15 cellular contexts compared by ENCODE assay signal in genomic region chr18:64202229-64202835, GRCh38. TPM values are rescaled to one million over a fixed set of nuclear protein-coding genes. Genes with fewer than 3 reads are reported as not detected.
DNase-seq lines count a peak whose midpoint lies in the region; ATAC-seq and TF ChIP-seq lines count a peak whose summit lies in the region.
"Had no signal": no experiment of that assay in that cellular context is flagged by ENCODE, and none has a peak within 500 bp of the region (broad histone marks: within the 10 kb centered on the region; RNA-seq: fewer than 3 reads in every experiment).

No MANE protein-coding gene starts in this region.

- no peak overlapping the region for H3K27ac ChIP-seq in GM23338 (ENCODE audit: low read depth)
- peak overlapping the region; percentile 38; the same call in 1 of the 2 replicates for H3K27ac ChIP-seq in OCI-LY3 (ENCODE audit: low read length)
- no peak overlapping the region for H3K27ac ChIP-seq in colonic mucosa
- H3K27ac ChIP-seq: uterus had no signal

- H2AFZ ChIP-seq in GM23338 (peak overlapping the region; percentile 83), OCI-LY3 (ENCODE audit: low read depth, low read length) (peak overlapping the region; percentile 49)

- H3K27ac Mint-ChIP-seq in GM23338 = peak overlapping the region; percentile 70

- H3K4me3 ChIP-seq in GM23338 = no peak overlapping the region
- peak overlapping the region; percentile 47 for H3K4me3 ChIP-seq in OCI-LY3 (ENCODE audit: low read length)
- no peak overlapping the region for H3K4me3 ChIP-seq in colonic mucosa
- H3K4me3 ChIP-seq: uterus had no signal

- TF ChIP-seq CTCF in GM23338 (conservative IDR thresholded peaks at IDR 0.05; ENCODE audit: low read depth in 2 of 2) = no peak
- TF ChIP-seq CTCF in OCI-LY3 (IDR thresholded peaks at IDR 0.05; ENCODE audit: low read depth, low read length) = no peak
- no peak for TF ChIP-seq CTCF in colonic mucosa (IDR thresholded peaks at IDR 0.05)

- H3K9me3 ChIP-seq in OCI-LY3 (ENCODE audit: insufficient read depth, low read length) (no peaks in the 10 kb centered on the region), colonic mucosa (no peaks in the 10 kb centered on the region)
- H3K9me3 ChIP-seq: Caco-2, uterus had no signal

- H3K4me1 ChIP-seq in GM23338 (ENCODE audit: insufficient read depth) (peaks cover 38% of the 10 kb centered on the region), OCI-LY3 (ENCODE audit: low read length) (peaks cover 31% of the 10 kb centered on the region), colonic mucosa (no peaks in the 10 kb centered on the region)
- H3K4me1 ChIP-seq: Caco-2, uterus had no signal

- ATAC-seq in GM23338 = peak; percentile 63
- ATAC-seq: activated CD4-positive, CD25-positive, alpha-beta regulatory T cell treated with anti-CD3 and anti-CD28 coated beads, Interleukin-2, amount 50 U/mL, for 24 hours; activated T-cell treated with anti-CD3 and anti-CD28 coated beads, Interleukin-2, amount 50 U/mL, for 4 hours had no signal

- H3F3A ChIP-seq in GM23338 (replicated peaks; ENCODE audit: low read depth) = no peaks in the 10 kb centered on the region

- H3K36me3 ChIP-seq in GM23338 (ENCODE audit: insufficient read depth) (no peaks in the 10 kb centered on the region), OCI-LY3 (replicated peaks; ENCODE audit: low read depth, low read length) (no peaks in the 10 kb centered on the region), colonic mucosa (no peaks in the 10 kb centered on the region)
- H3K36me3 ChIP-seq: uterus had no signal

- H3K36me3 Mint-ChIP-seq in GM23338 (ENCODE audit: low read depth) = no peaks in the 10 kb centered on the region

- H3K4me1 Mint-ChIP-seq in GM23338 = peaks cover 39% of the 10 kb centered on the region

- H3K4me3 Mint-ChIP-seq in GM23338 = no peak overlapping the region
- H3K4me3 Mint-ChIP-seq: activated T-cell treated with anti-CD3 and anti-CD28 coated beads, Interleukin-2, amount 50 U/mL, for 4 hours had no signal

- H3K9me3 Mint-ChIP-seq in GM23338 = no peaks in the 10 kb centered on the region
- H3K9me3 Mint-ChIP-seq: activated T-cell treated with anti-CD3 and anti-CD28 coated beads, Interleukin-2, amount 50 U/mL, for 4 hours had no signal

- peaks cover 8% of the 10 kb centered on the region; the same call in 1 of the 2 replicates for H3K9me2 ChIP-seq in GM23338 (ENCODE audit: insufficient read depth)

- H3K27me3 Mint-ChIP-seq in GM23338 (ENCODE audit: insufficient read depth, low read depth, poor library complexity) = no peaks in the 10 kb centered on the region

- H3K27me3 ChIP-seq in GM23338 (ENCODE audit: insufficient read depth) (no peaks in the 10 kb centered on the region), OCI-LY3 (ENCODE audit: low read depth, low read length) (no peaks in the 10 kb centered on the region), colonic mucosa (no peaks in the 10 kb centered on the region)
- H3K27me3 ChIP-seq: uterus had no signal

- H3K4me2 ChIP-seq in GM23338 (0 out of 2 replicates have a peak overlapping the region, but pooled peaks have one; percentile 41), OCI-LY3 (ENCODE audit: low read length) (peak overlapping the region; percentile 76)

- H3K79me2 ChIP-seq in GM23338 (replicated peaks; ENCODE audit: insufficient read depth) = no peaks in the 10 kb centered on the region
- no peaks in the 10 kb centered on the region for H3K79me2 ChIP-seq in OCI-LY3 (ENCODE audit: low read length)

- H3K9ac ChIP-seq in OCI-LY3 (ENCODE audit: low read length) (peak overlapping the region; percentile 20), colonic mucosa (ENCODE audit: low read depth in 2 of 2, low read length in 2 of 2) (no peak overlapping the region)

- no peaks in the 10 kb centered on the region for H4K20me1 ChIP-seq in GM23338 (replicated peaks; ENCODE audit: insufficient read depth)
- no peaks in the 10 kb centered on the region for H4K20me1 ChIP-seq in OCI-LY3 (ENCODE audit: insufficient read depth, low read length)

- DNase-seq in NCI-H345 (lab: John Stamatoyannopoulos, UW) (peak; percentile 19), NCI-H345 treated with DMSO at 0.1 percent for 48 hours (lab: John Stamatoyannopoulos, UW; ENCODE audit: unreplicated experiment) (no peak), GM23338 (ENCODE audit: low spot score) (peak; percentile 13), renal cortical epithelial cell (ENCODE audit: low read depth) (peak; percentile 29), DMS79 treated with DMSO at 0.1 percent for 48 hours (lab: John Stamatoyannopoulos, UW) (no peak), mesenteric fat pad (ENCODE audit: low spot score) (no peak), colonic mucosa (no peak)
- DNase-seq: activated T-cell treated with anti-CD3 and anti-CD28 coated beads, Interleukin-2, amount 50 U/mL, for 4 hours; Caco-2; stimulated activated CD4-positive, alpha-beta T cell treated with anti-CD3 and anti-CD28 coated beads, Interleukin-2, amount 100 ng/mL, for 24 hours; uterus had no signal

- intact Hi-C loops in colonic mucosa (cut with DNase I) = no loop called here

TF ChIP-seq in GM23338, 12 proteins besides CTCF, POLR2A, EP300 and RAD21:
- TF ChIP-seq EZH2 (IDR thresholded peaks at IDR 0.05; ENCODE audit: low read depth, unreplicated experiment) (no peak), ZNF331 (CRISPR knock-in tag; IDR thresholded peaks at IDR 0.05; ENCODE audit: low read depth) (no peak)

RNA-seq across cellular contexts. Expression of gene LINC00305, which starts 53.4 kb away (rescaled TPM):
- total RNA-seq in GM23338 (2014; rRNA removed; shearing (Covaris generic)) = not detected in 2 replicates
- not detected in 2 replicates for polyA plus RNA-seq in GM23338 (2016; fragmentation: Nextera tagmentation; extraction: Ambion mirVana)
- total RNA-seq in renal cortical epithelial cell (not detected in 2 replicates), mesenteric fat pad (not detected), colonic mucosa (not detected)
- total RNA-seq: activated T-cell treated with anti-CD3 and anti-CD28 coated beads, Interleukin-2, amount 50 U/mL, for 4 hours; Caco-2; mucosa of gallbladder had no signal
- polyA plus RNA-seq: adipose tissue had no signal

Comparison
In these comparisons a context has a peak if more than half of its experiments do, and no peak if none do; other contexts are left out.
1. DNase-seq: peak in NCI-H345 (single experiment), GM23338 (single experiment) and renal cortical epithelial cell (single experiment); none in NCI-H345 treated with DMSO at 0.1 percent for 48 hours (single experiment), DMS79 treated with DMSO at 0.1 percent for 48 hours (single experiment), mesenteric fat pad (single experiment) and colonic mucosa (single experiment).